In genomic region chr15:57635300-57635944, GRCh38 we compare ENCODE assay signal across 17 cellular contexts. TPM values are rescaled to one million over a fixed set of nuclear protein-coding genes. Genes with fewer than 3 reads are reported as not detected.
A peak's percentile ranks its signal among the peaks of the same experiment; 100 is the strongest.
DNase-seq lines count a peak whose midpoint lies in the region; ATAC-seq, FAIRE-seq and TF ChIP-seq lines count a peak whose summit lies in the region.
"Had no signal": no experiment of that assay in that cellular context is flagged by ENCODE, and none has a peak within 500 bp of the region (broad histone marks: within the 10 kb centered on the region; RNA-seq: fewer than 3 reads in every experiment).

No MANE protein-coding gene starts in this region.

- H3K36me3 ChIP-seq in mucosa of rectum (ENCODE audit: control insufficient read depth in 2 of 2, insufficient read depth in 2 of 2, low read length in 2 of 2), result peaks cover 12 to 38% of the 10 kb centered on the region in 2 donors
- peaks cover 0 to 56% (median 3%) of the 10 kb centered on the region in 4 donors for H3K36me3 ChIP-seq in upper lobe of left lung

- DNase-seq in foreskin fibroblast, result peak; percentile 7 to 50
- no peak for DNase-seq in urothelium cell line (ENCODE audit: low spot score)
- DNase-seq in upper lobe of left lung, result no peak
- DNase-seq in NCI-H526 treated with DMSO at 0.1 percent for 48 hours (lab: John Stamatoyannopoulos, UW), result no peak
- DNase-seq: activated naive CD4-positive, alpha-beta T cell treated with Interleukin-2 at 50 U/mL for 16 hours; central memory CD4-positive, alpha-beta T cell; COR-L47; immature natural killer cell; IMR-90; naive thymus-derived CD4-positive, alpha-beta T cell; NCI-H1436; NCI-H524; T1000 had no signal

- TF ChIP-seq EP300 in upper lobe of left lung (IDR thresholded peaks at IDR 0.05), result no peak

- TF ChIP-seq POLR2A in upper lobe of left lung (IDR thresholded peaks at IDR 0.05), result no peak

- H3K4me1 ChIP-seq in mucosa of rectum (ENCODE audit: control insufficient read depth in 2 of 2, insufficient read depth in 2 of 2, low read length in 2 of 2) (peaks cover 2 to 11% of the 10 kb centered on the region in 2 donors), upper lobe of left lung (peaks cover 0 to 15% (median 8%) of the 10 kb centered on the region in 4 donors)

- ATAC-seq in upper lobe of left lung (ENCODE audit: low FRiP score in 2 of 2), result no peak
- no peak for ATAC-seq in GM18858 (IDR thresholded peaks at IDR 0.05; ENCODE audit: unreplicated experiment)
- ATAC-seq: naive thymus-derived CD4-positive, alpha-beta T cell had no signal

- peak; percentile 38 for TF ChIP-seq CTCF in VCaP (conservative IDR thresholded peaks at IDR 0.05)
- TF ChIP-seq CTCF in foreskin fibroblast (IDR thresholded peaks at IDR 0.05; ENCODE audit: low read depth, low read length), result no peak
- TF ChIP-seq CTCF in upper lobe of left lung (IDR thresholded peaks at IDR 0.05), result no peak

- FAIRE-seq in urothelium cell line (lab: Jason Lieb, UNC), result peak; percentile 79

- no peaks in the 10 kb centered on the region for H3K27me3 ChIP-seq in mucosa of rectum (ENCODE audit: control insufficient read depth in 2 of 2, insufficient read depth in 2 of 2, low read length in 2 of 2)
- H3K27me3 ChIP-seq in upper lobe of left lung, result no peaks in the 10 kb centered on the region

- no peak overlapping the region for H3K4me3 ChIP-seq in foreskin fibroblast (ENCODE audit: low read depth in 1 of 2, low read length in 2 of 2)
- H3K4me3 ChIP-seq in mucosa of rectum (ENCODE audit: low read length in 2 of 2), result no peak overlapping the region
- no peak overlapping the region for H3K4me3 ChIP-seq in upper lobe of left lung

- H3K9ac ChIP-seq in mucosa of rectum (ENCODE audit: low read depth in 1 of 2, low read length in 2 of 2), result no peak overlapping the region

- H3K27ac ChIP-seq in VCaP (peak overlapping the region; percentile 79), mucosa of rectum (ENCODE audit: low read depth in 2 of 2, low read length in 2 of 2) (peak overlapping the region; percentile 2 to 12), upper lobe of left lung (peak overlapping the region in 2 of 4 donors; percentile 42 to 69)
- H3K27ac ChIP-seq: RWPE1 had no signal

- H3K9me3 ChIP-seq in mucosa of rectum (ENCODE audit: control insufficient read depth in 2 of 2, low read length in 2 of 2), result no peaks in the 10 kb centered on the region
- H3K9me3 ChIP-seq in upper lobe of left lung, result no peaks in the 10 kb centered on the region

- WGBS in upper lobe of left lung, 2 donors, result 62 to 72% methylated on average over 7 of the region's 7 CpGs

RNA-seq across cellular contexts. Expression of gene MYZAP, which starts 43.7 kb away (rescaled TPM):
- 10 to 100 TPM; 22.0 to 54.3 (median 30.4) TPM for total RNA-seq in upper lobe of left lung
- total RNA-seq: IMR-90 had no signal

Comparison
In these comparisons a context has a peak if more than half of its experiments do, and no peak if none do; other contexts are left out.
1. DNase-seq: peak in foreskin fibroblast (2 of 2); none in urothelium cell line (single experiment), upper lobe of left lung (0 of 2) and NCI-H526 treated with DMSO at 0.1 percent for 48 hours (single experiment).